ENCODE assay signal across 18 cellular contexts in genomic region chr6:96724641-96725040, GRCh38.
"Had no signal": no experiment of that assay in that cellular context is flagged by ENCODE, and none has a peak within 500 bp of the region (broad histone marks: within the 10 kb centered on the region; RNA-seq: fewer than 3 reads in every experiment).

No MANE protein-coding gene starts in this region.

- H3K9me3 Mint-ChIP-seq: stimulated activated memory B cell treated with anti-CD40 and anti-IgM and Interleukin-4, amounts not matched to agents 10 μg/mL and 1 μg/mL and 100 μg/mL, for 72 hours; stimulated activated naive CD8-positive, alpha-beta T cell treated with anti-CD3 and anti-CD28 coated beads, Interleukin-15, Interleukin-2, amounts not matched to agents 100 ng/mL and 50 ng/mL, for 24 hours had no signal

- H3K4me3 Mint-ChIP-seq: naive thymus-derived CD8-positive, alpha-beta T cell; stimulated activated memory B cell treated with anti-CD40 and anti-IgM and Interleukin-4, amounts not matched to agents 10 μg/mL and 1 μg/mL and 100 μg/mL, for 72 hours; stimulated activated naive CD8-positive, alpha-beta T cell treated with anti-CD3 and anti-CD28 coated beads, Interleukin-15, Interleukin-2, amounts not matched to agents 100 ng/mL and 50 ng/mL, for 24 hours had no signal

- DNase-seq: colonic mucosa; dermis blood vessel endothelial cell; esophagus squamous epithelium; foreskin fibroblast; mammary epithelial cell; naive thymus-derived CD8-positive, alpha-beta T cell; posterior cingulate gyrus; spleen; stimulated activated CD4-positive, alpha-beta T cell treated with anti-CD3 and anti-CD28 coated beads, Interleukin-15, amount 100 ng/mL, for 24 hours; stimulated activated CD4-positive, alpha-beta T cell treated with anti-CD3 and anti-CD28 coated beads, Interleukin-1b, Interleukin-23, amount 100 ng/mL, for 48 hours; stimulated activated CD4-positive, alpha-beta T cell treated with anti-CD3 and anti-CD28 coated beads, Interleukin-4, amount 100 ng/mL, for 24 hours; tibial artery had no signal

- H3K4me1 Mint-ChIP-seq: naive thymus-derived CD8-positive, alpha-beta T cell; stimulated activated memory B cell treated with anti-CD40 and anti-IgM and Interleukin-4, amounts not matched to agents 10 μg/mL and 1 μg/mL and 100 μg/mL, for 72 hours had no signal

- H3K36me3 Mint-ChIP-seq: naive thymus-derived CD8-positive, alpha-beta T cell; stimulated activated memory B cell treated with anti-CD40 and anti-IgM and Interleukin-4, amounts not matched to agents 10 μg/mL and 1 μg/mL and 100 μg/mL, for 72 hours had no signal

- H3K27ac Mint-ChIP-seq: naive thymus-derived CD8-positive, alpha-beta T cell; stimulated activated memory B cell treated with anti-CD40 and anti-IgM and Interleukin-4, amounts not matched to agents 10 μg/mL and 1 μg/mL and 100 μg/mL, for 72 hours; stimulated activated naive CD8-positive, alpha-beta T cell treated with anti-CD3 and anti-CD28 coated beads, Interleukin-15, Interleukin-2, amounts not matched to agents 100 ng/mL and 50 ng/mL, for 24 hours had no signal

- ATAC-seq: gastroesophageal sphincter; left lobe of liver; mucosa of descending colon; naive thymus-derived CD8-positive, alpha-beta T cell; sciatic nerve; stimulated activated memory B cell treated with anti-CD40 and anti-IgM and Interleukin-4, amounts not matched to agents 10 μg/mL and 1 μg/mL and 100 μg/mL, for 72 hours had no signal
